In genomic region chr10:106147050-106147449, GRCh38 we compare ENCODE assay signal across 20 cellular contexts.
A peak's percentile ranks its signal among the peaks of the same experiment; 100 is the strongest.
DNase-seq lines count a peak whose midpoint lies in the region; ATAC-seq and TF ChIP-seq lines count a peak whose summit lies in the region.
"Had no signal": no experiment of that assay in that cellular context is flagged by ENCODE, and none has a peak within 500 bp of the region (broad histone marks: within the 10 kb centered on the region; RNA-seq: fewer than 3 reads in every experiment).

No MANE protein-coding gene starts in this region.

- no peak overlapping the region for H3K4me3 Mint-ChIP-seq in neural crest cell
- H3K4me3 Mint-ChIP-seq: T-cell had no signal

- no peaks in the 10 kb centered on the region for H3K36me3 Mint-ChIP-seq in neural crest cell (ENCODE audit: low read depth)
- H3K36me3 Mint-ChIP-seq: T-cell had no signal

- DNase-seq in NCI-H748 (lab: John Stamatoyannopoulos, UW; ENCODE audit: unreplicated experiment) (peak; percentile 63), choroid plexus epithelial cell (ENCODE audit: low read depth) (peak; percentile 22), neural crest cell (ENCODE audit: low read depth, low spot score) (no peak), SKM-1 treated with dmso at 0.1 percent for 144 hours (lab: John Stamatoyannopoulos, UW; ENCODE audit: unreplicated experiment) (no peak), A172 (ENCODE audit: low spot score) (no peak), H4 (ENCODE audit: low spot score) (no peak)
- DNase-seq: AML-193; DND-41; H7; Kasumi-1; MG63; NCI-H1092; NCI-H1694 treated with DMSO at 0.1 percent for 48 hours; NCI-H345; NCI-H524 treated with DMSO at 0.1 percent for 48 hours; NK-92 treated with Interleukin-12 subunit alpha and Interleukin-12 subunit beta, amount 100 ng/mL, for 24 hours; Peyer's patch; T-cell had no signal

- H3K27me3 Mint-ChIP-seq in neural crest cell (ENCODE audit: low read depth), result no peaks in the 10 kb centered on the region
- H3K27me3 Mint-ChIP-seq: T-cell had no signal

- peak overlapping the region; percentile 8 for H3K27ac Mint-ChIP-seq in neural crest cell (ENCODE audit: unreplicated experiment)
- H3K27ac Mint-ChIP-seq: T-cell had no signal

- H3K4me3 ChIP-seq in choroid plexus epithelial cell (ENCODE audit: low read depth, low read length), result no peak overlapping the region
- H3K4me3 ChIP-seq: MG63, Peyer's patch, SJSA1 had no signal

- no peak for ATAC-seq in HG02588 (IDR thresholded peaks at IDR 0.05; ENCODE audit: unreplicated experiment)
- ATAC-seq: T-cell had no signal

- H3K9me3 Mint-ChIP-seq in neural crest cell, result peaks cover 4% of the 10 kb centered on the region

- peaks cover 20% of the 10 kb centered on the region for H3K4me1 Mint-ChIP-seq in neural crest cell
- H3K4me1 Mint-ChIP-seq: T-cell had no signal

- TF ChIP-seq CTCF in choroid plexus epithelial cell (conservative IDR thresholded peaks at IDR 0.05; ENCODE audit: low read depth, low read length), result no peak
- no peak for TF ChIP-seq CTCF in neural crest cell (conservative IDR thresholded peaks at IDR 0.05)

Comparison
In these comparisons a context has a peak if more than half of its experiments do, and no peak if none do; other contexts are left out.
1. DNase-seq: peak in NCI-H748 (single experiment) and choroid plexus epithelial cell (single experiment); none in neural crest cell (single experiment), SKM-1 treated with dmso at 0.1 percent for 144 hours (single experiment), A172 (single experiment) and H4 (single experiment).